In the genomic region with DNA sequence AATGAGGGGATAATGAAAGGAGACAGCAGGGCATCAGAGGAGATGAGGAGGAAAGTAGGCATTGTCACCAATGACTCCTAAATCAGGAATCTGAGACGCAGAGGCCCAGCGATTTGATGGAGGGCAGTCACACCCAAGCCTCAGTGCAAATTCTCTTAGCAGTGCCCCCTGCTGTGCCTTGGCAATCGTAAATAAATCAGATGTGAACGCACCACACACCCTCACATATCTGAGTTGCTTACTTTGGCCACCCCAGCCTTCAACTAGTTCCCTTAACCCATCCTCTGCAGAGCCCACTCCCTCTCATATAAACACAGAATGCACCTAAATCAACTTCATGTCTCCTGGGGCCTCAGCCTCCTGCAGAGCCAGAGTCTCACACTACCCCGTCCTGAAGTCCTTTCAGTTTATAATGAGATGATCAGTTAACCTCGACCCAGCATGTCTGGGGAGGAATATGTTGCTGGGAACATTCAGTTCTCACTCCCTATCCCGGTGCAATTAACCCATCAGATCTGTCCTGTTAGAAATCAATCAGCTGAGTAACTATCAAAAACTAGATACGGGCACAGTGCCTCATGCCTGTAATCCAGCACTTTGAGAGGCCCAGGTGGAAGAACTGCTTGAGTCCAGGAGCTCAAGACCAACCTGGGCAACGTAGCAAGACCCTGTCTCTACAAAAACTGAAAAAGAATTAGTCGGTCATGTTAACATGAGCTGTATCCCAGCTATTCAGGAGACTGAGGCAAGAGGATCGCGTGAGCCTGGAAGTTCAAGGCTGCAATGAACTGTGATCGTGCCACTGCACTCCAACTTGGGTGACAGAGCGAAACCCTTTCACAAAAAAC, we compare ENCODE assay signal across 13 cellular contexts.
DNase-seq lines count a peak whose midpoint lies in the region; ATAC-seq and TF ChIP-seq lines count a peak whose summit lies in the region.
"Had no signal": no experiment of that assay in that cellular context is flagged by ENCODE, and none has a peak within 500 bp of the region (broad histone marks: within the 10 kb centered on the region; RNA-seq: fewer than 3 reads in every experiment).

No MANE protein-coding gene starts in this region.

- CTCF ChIA-PET in naive thymus-derived CD4-positive, alpha-beta T cell (lab: Charles Lee) = no interaction called here

- H3K36me3 ChIP-seq in KOPT-K1 (ENCODE audit: insufficient read depth, low read length) (no peaks in the 10 kb centered on the region), WERI-Rb-1 (no peaks in the 10 kb centered on the region)
- H3K36me3 ChIP-seq in naive thymus-derived CD4-positive, alpha-beta T cell (ENCODE audit: control insufficient read depth in 2 of 3, insufficient read depth in 3 of 3, low read length in 3 of 3) = no peaks in the 10 kb centered on the region
- H3K36me3 ChIP-seq: gastroesophageal sphincter had no signal

- H3K4me3 Mint-ChIP-seq in nephron = no peak overlapping the region
- H3K4me3 Mint-ChIP-seq in naive thymus-derived CD4-positive, alpha-beta T cell = no peak overlapping the region
- H3K4me3 Mint-ChIP-seq: IgD-negative memory B cell had no signal

- no peak overlapping the region for H3K4me3 ChIP-seq in WERI-Rb-1 (ENCODE audit: low read depth, low read length)
- no peak overlapping the region for H3K4me3 ChIP-seq in dorsolateral prefrontal cortex
- no peak overlapping the region for H3K4me3 ChIP-seq in naive thymus-derived CD4-positive, alpha-beta T cell (ENCODE audit: low read length)
- H3K4me3 ChIP-seq: gastroesophageal sphincter, lung had no signal

- H3K9me3 Mint-ChIP-seq in nephron = peaks cover 10% of the 10 kb centered on the region
- H3K9me3 Mint-ChIP-seq in naive thymus-derived CD4-positive, alpha-beta T cell = peaks cover 0 to 22% (median 7%) of the 10 kb centered on the region in 11 donors

- ATAC-seq in naive thymus-derived CD4-positive, alpha-beta T cell = no peak
- ATAC-seq: gastroesophageal sphincter had no signal

- H3K9me3 ChIP-seq in KOPT-K1 (ENCODE audit: insufficient read depth, low read length, poor library complexity, severe bottlenecking) (peaks cover 19% of the 10 kb centered on the region), WERI-Rb-1 (ENCODE audit: severe bottlenecking) (peaks cover 16% of the 10 kb centered on the region)
- H3K9me3 ChIP-seq in naive thymus-derived CD4-positive, alpha-beta T cell (ENCODE audit: control insufficient read depth in 2 of 3, low read length in 3 of 3) = peaks cover 0 to 13% (median 0%) of the 10 kb centered on the region in 3 experiments

- H3K27ac ChIP-seq in KOPT-K1 (ENCODE audit: low read depth, low read length, poor library complexity, severe bottlenecking) (peak overlapping the region; percentile 39), WERI-Rb-1 (no peak overlapping the region), dorsolateral prefrontal cortex (peak overlapping the region in 4 of 59 donors; percentile 26 to 55 (median 36))
- H3K27ac ChIP-seq in naive thymus-derived CD4-positive, alpha-beta T cell (ENCODE audit: low read depth, low read length) = no peak overlapping the region
- H3K27ac ChIP-seq: gastroesophageal sphincter had no signal

- H3K27me3 ChIP-seq in WERI-Rb-1 (ENCODE audit: insufficient read depth, low read depth, severe bottlenecking) = no peaks in the 10 kb centered on the region
- no peaks in the 10 kb centered on the region for H3K27me3 ChIP-seq in dorsolateral prefrontal cortex
- H3K27me3 ChIP-seq in naive thymus-derived CD4-positive, alpha-beta T cell (ENCODE audit: control insufficient read depth in 2 of 2, insufficient read depth in 2 of 2, low read length in 2 of 2) = no peaks in the 10 kb centered on the region
- H3K27me3 ChIP-seq: gastroesophageal sphincter had no signal

- no peaks in the 10 kb centered on the region for H3K4me1 ChIP-seq in naive thymus-derived CD4-positive, alpha-beta T cell (ENCODE audit: control insufficient read depth in 2 of 2, insufficient read depth in 2 of 2, low read length in 2 of 2)
- H3K4me1 ChIP-seq: gastroesophageal sphincter had no signal

- peaks cover 12% of the 10 kb centered on the region for H3K36me3 Mint-ChIP-seq in nephron (ENCODE audit: low read depth)
- H3K36me3 Mint-ChIP-seq in naive thymus-derived CD4-positive, alpha-beta T cell = peaks cover 0 to 45% (median 17%) of the 10 kb centered on the region in 5 donors

- peaks cover 21% of the 10 kb centered on the region for H3K4me1 Mint-ChIP-seq in nephron
- peaks cover 6 to 21% (median 15%) of the 10 kb centered on the region in 7 donors for H3K4me1 Mint-ChIP-seq in naive thymus-derived CD4-positive, alpha-beta T cell

- H3K27me3 Mint-ChIP-seq in nephron (ENCODE audit: low read depth) = peaks cover 12% of the 10 kb centered on the region
- no peaks in the 10 kb centered on the region for H3K27me3 Mint-ChIP-seq in naive thymus-derived CD4-positive, alpha-beta T cell
- H3K27me3 Mint-ChIP-seq: IgD-negative memory B cell had no signal

- H3K27ac Mint-ChIP-seq in nephron = peak overlapping the region; percentile 10 to 53 (median 46)
- H3K27ac Mint-ChIP-seq in naive thymus-derived CD4-positive, alpha-beta T cell = peak overlapping the region in 1 of 9 donors; percentile 46

- POLR2A ChIA-PET in naive thymus-derived CD4-positive, alpha-beta T cell (lab: Charles Lee) = no interaction called here

- DNase-seq in ELF-1 (ENCODE audit: low read depth, low spot score) (peak; percentile 22), WERI-Rb-1 (no peak), dorsolateral prefrontal cortex (no peak), germinal center (ENCODE audit: low spot score) (no peak)
- DNase-seq in naive thymus-derived CD4-positive, alpha-beta T cell = no peak
- DNase-seq: activated T-cell treated with anti-CD3 and anti-CD28 coated beads for 4 hours, NCI-H510A treated with DMSO at 0.1 percent for 48 hours, posterior cingulate gyrus had no signal

- intact Hi-C loops in dorsolateral prefrontal cortex (cut with DNase I) = no loop called here
- intact Hi-C loops in naive thymus-derived CD4-positive, alpha-beta T cell (cut with micrococcal nuclease) = no loop called here

- TF ChIP-seq CTCF in WERI-Rb-1 (IDR thresholded peaks at IDR 0.05; ENCODE audit: low read depth, low read length) (0 out of 2 replicates have a peak, but pooled peaks have one; percentile 0), nephron (IDR thresholded peaks at IDR 0.05; ENCODE audit: unreplicated experiment in 3 of 3) (no peak), dorsolateral prefrontal cortex (IDR thresholded peaks at IDR 0.05 in 54 of 56, conservative IDR thresholded peaks at IDR 0.05 in 2 of 56; ENCODE audit: low read depth in 1 of 56, partially characterized antibody in 56 of 56) (peak in 1 of 56 donors; percentile 12)
